Comparison of ENCODE assay signal across 7 cellular contexts in the genomic region with DNA sequence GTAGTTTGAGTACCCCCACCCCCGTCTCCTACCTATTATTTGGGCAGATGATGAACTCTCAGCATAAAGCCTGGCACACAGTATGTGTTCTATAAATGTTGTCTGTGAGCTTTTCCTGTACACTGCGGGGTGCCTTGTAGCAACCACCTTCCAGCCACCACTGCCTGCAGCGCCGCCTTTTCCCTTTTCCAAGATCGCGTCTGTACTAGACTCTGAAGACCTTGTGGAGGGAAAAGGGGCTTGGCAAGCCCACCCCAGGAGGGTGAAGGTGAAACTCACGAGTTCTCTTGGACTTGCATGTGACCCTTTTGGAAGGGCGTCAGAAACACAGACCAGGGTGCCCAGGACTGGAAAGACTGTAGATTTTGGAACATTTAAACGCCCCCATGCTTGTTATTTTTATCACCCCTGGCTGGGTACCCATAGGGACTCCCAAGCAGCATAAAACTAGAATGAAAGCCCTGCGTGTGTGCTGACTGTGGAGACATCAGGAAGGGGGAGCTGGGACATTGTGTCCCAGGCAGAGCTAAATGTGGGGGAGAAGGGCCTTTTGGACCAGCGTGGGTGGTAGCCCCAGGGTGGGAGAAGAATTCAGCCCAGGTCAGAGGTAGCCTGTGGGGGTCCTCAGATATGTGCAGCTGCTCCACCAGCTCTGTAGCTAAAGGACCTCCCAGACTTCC. TPM values are rescaled to one million over a fixed set of nuclear protein-coding genes. Genes with fewer than 3 reads are reported as not detected.
A peak's percentile ranks its signal among the peaks of the same experiment; 100 is the strongest.
DNase-seq lines count a peak whose midpoint lies in the region; ATAC-seq lines count a peak whose summit lies in the region.

No MANE protein-coding gene starts in this region.

- no peak for DNase-seq in activated T-helper 1 cell treated with anti-CD3 and anti-CD28 coated beads, Interleukin-12 subunit alpha, Interleukin-12 subunit beta, Interleukin-2, Interleukin-4 antibody, amounts not matched to agents 30 ng/mL and 10 ng/mL and 1 ng/mL, durations not matched to agents 14 hours and 24 hours and 36 hours (ENCODE audit: low spot score)
- DNase-seq in stimulated activated effector memory CD8-positive, alpha-beta T cell treated with anti-CD3 and anti-CD28 coated beads, Interleukin-12 subunit alpha, Interleukin-12 subunit beta, amount 100 ng/mL, for 72 hours (ENCODE audit: low spot score in 2 of 2): no peak
- DNase-seq in NCI-H446 (lab: John Stamatoyannopoulos, UW): no peak

- H3K27ac Mint-ChIP-seq in activated T-helper 1 cell treated with anti-CD3 and anti-CD28 coated beads, Interleukin-12 subunit alpha, Interleukin-12 subunit beta, Interleukin-2, Interleukin-4 antibody, amounts not matched to agents 30 ng/mL and 10 ng/mL and 1 ng/mL, durations not matched to agents 14 hours and 24 hours and 36 hours: peak overlapping the region; percentile 99
- peak overlapping the region; percentile 98 for H3K27ac Mint-ChIP-seq in stimulated activated effector memory CD8-positive, alpha-beta T cell treated with anti-CD3 and anti-CD28 coated beads, Interleukin-12 subunit alpha, Interleukin-12 subunit beta, amount 100 ng/mL, for 72 hours

- no peaks in the 10 kb centered on the region for H3K27me3 Mint-ChIP-seq in activated T-helper 1 cell treated with anti-CD3 and anti-CD28 coated beads, Interleukin-12 subunit alpha, Interleukin-12 subunit beta, Interleukin-2, Interleukin-4 antibody, amounts not matched to agents 30 ng/mL and 10 ng/mL and 1 ng/mL, durations not matched to agents 14 hours and 24 hours and 36 hours (ENCODE audit: insufficient read depth)

- peak overlapping the region; percentile 83 for H3K4me3 Mint-ChIP-seq in activated T-helper 1 cell treated with anti-CD3 and anti-CD28 coated beads, Interleukin-12 subunit alpha, Interleukin-12 subunit beta, Interleukin-2, Interleukin-4 antibody, amounts not matched to agents 30 ng/mL and 10 ng/mL and 1 ng/mL, durations not matched to agents 14 hours and 24 hours and 36 hours
- peak overlapping the region; percentile 83 for H3K4me3 Mint-ChIP-seq in stimulated activated effector memory CD8-positive, alpha-beta T cell treated with anti-CD3 and anti-CD28 coated beads, Interleukin-12 subunit alpha, Interleukin-12 subunit beta, amount 100 ng/mL, for 72 hours

- H3K9me3 Mint-ChIP-seq in activated T-helper 1 cell treated with anti-CD3 and anti-CD28 coated beads, Interleukin-12 subunit alpha, Interleukin-12 subunit beta, Interleukin-2, Interleukin-4 antibody, amounts not matched to agents 30 ng/mL and 10 ng/mL and 1 ng/mL, durations not matched to agents 14 hours and 24 hours and 36 hours: no peaks in the 10 kb centered on the region
- H3K9me3 Mint-ChIP-seq in stimulated activated effector memory CD8-positive, alpha-beta T cell treated with anti-CD3 and anti-CD28 coated beads, Interleukin-12 subunit alpha, Interleukin-12 subunit beta, amount 100 ng/mL, for 72 hours: no peaks in the 10 kb centered on the region

- intact Hi-C loops in activated T-helper 1 cell treated with anti-CD3 and anti-CD28 coated beads, Interleukin-12 subunit alpha, Interleukin-12 subunit beta, Interleukin-2, Interleukin-4 antibody, amounts not matched to agents 30 ng/mL and 10 ng/mL and 1 ng/mL, durations not matched to agents 14 hours and 24 hours and 36 hours (cut with micrococcal nuclease): loop anchor here (1.0 to 10.0 kb wide), 11 partner anchors 9 to 666 kb away; a partner anchor contains a TSS

- H3K36me3 Mint-ChIP-seq in activated T-helper 1 cell treated with anti-CD3 and anti-CD28 coated beads, Interleukin-12 subunit alpha, Interleukin-12 subunit beta, Interleukin-2, Interleukin-4 antibody, amounts not matched to agents 30 ng/mL and 10 ng/mL and 1 ng/mL, durations not matched to agents 14 hours and 24 hours and 36 hours (ENCODE audit: low read depth): peaks cover 40% of the 10 kb centered on the region
- peaks cover 61% of the 10 kb centered on the region for H3K36me3 Mint-ChIP-seq in stimulated activated effector memory CD8-positive, alpha-beta T cell treated with anti-CD3 and anti-CD28 coated beads, Interleukin-12 subunit alpha, Interleukin-12 subunit beta, amount 100 ng/mL, for 72 hours

- H3K4me3 ChIP-seq in iPS-11a (ENCODE audit: low read depth, low read length): peak overlapping the region; percentile 49

- ATAC-seq in HG02642 (IDR thresholded peaks at IDR 0.05; ENCODE audit: poor library complexity, unreplicated experiment) (peak; percentile 1), GM21423 (IDR thresholded peaks at IDR 0.05; ENCODE audit: unreplicated experiment) (no peak), GM21515 (IDR thresholded peaks at IDR 0.05; ENCODE audit: unreplicated experiment) (no peak)
- ATAC-seq in stimulated activated effector memory CD8-positive, alpha-beta T cell treated with anti-CD3 and anti-CD28 coated beads, Interleukin-12 subunit alpha, Interleukin-12 subunit beta, amount 100 ng/mL, for 72 hours: no peak

- H3K4me1 Mint-ChIP-seq in activated T-helper 1 cell treated with anti-CD3 and anti-CD28 coated beads, Interleukin-12 subunit alpha, Interleukin-12 subunit beta, Interleukin-2, Interleukin-4 antibody, amounts not matched to agents 30 ng/mL and 10 ng/mL and 1 ng/mL, durations not matched to agents 14 hours and 24 hours and 36 hours (ENCODE audit: low read depth): peaks cover 59% of the 10 kb centered on the region
- H3K4me1 Mint-ChIP-seq in stimulated activated effector memory CD8-positive, alpha-beta T cell treated with anti-CD3 and anti-CD28 coated beads, Interleukin-12 subunit alpha, Interleukin-12 subunit beta, amount 100 ng/mL, for 72 hours: peaks cover 53% of the 10 kb centered on the region

RNA-seq across cellular contexts. Expression of a gene that starts 8.3 kb away (rescaled TPM):
- 67.0 and 67.9 TPM in 2 replicates for total RNA-seq in activated T-helper 1 cell treated with anti-CD3 and anti-CD28 coated beads, Interleukin-12 subunit alpha, Interleukin-12 subunit beta, Interleukin-2, Interleukin-4 antibody, amounts not matched to agents 30 ng/mL and 10 ng/mL and 1 ng/mL, durations not matched to agents 14 hours and 24 hours and 36 hours

RNA-seq across cellular contexts. Expression of a gene that starts 49.3 kb away (rescaled TPM):
- 42.7 and 42.9 TPM in 2 replicates for total RNA-seq in activated T-helper 1 cell treated with anti-CD3 and anti-CD28 coated beads, Interleukin-12 subunit alpha, Interleukin-12 subunit beta, Interleukin-2, Interleukin-4 antibody, amounts not matched to agents 30 ng/mL and 10 ng/mL and 1 ng/mL, durations not matched to agents 14 hours and 24 hours and 36 hours
